In the genomic region with DNA sequence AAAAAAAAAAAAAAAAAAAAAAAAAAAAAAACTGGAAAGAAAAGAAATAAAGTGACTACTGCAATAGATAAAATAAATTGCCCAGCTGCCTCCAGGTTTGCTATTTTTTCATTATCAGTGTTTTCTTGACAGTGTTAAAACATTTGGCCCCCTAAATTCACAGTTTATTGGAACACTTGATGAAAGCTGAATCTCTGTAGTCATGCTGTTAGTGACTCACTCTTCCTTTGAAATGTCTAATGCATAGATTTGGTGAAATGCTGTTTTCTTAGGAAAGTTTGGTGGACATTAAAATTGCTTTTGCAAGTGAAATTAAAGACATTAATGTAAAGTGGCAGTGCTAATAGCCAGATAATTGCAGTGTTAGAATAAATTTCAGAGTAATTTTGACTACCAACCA, we compare ENCODE assay signal across 19 cellular contexts.
DNase-seq lines count a peak whose midpoint lies in the region; ATAC-seq, FAIRE-seq and TF ChIP-seq lines count a peak whose summit lies in the region.
"Had no signal": no experiment of that assay in that cellular context is flagged by ENCODE, and none has a peak within 500 bp of the region (broad histone marks: within the 10 kb centered on the region; RNA-seq: fewer than 3 reads in every experiment).

No MANE protein-coding gene starts in this region.

- 0 out of 2 replicates have a peak overlapping the region, but pooled peaks have one; percentile 20 for H3K27ac ChIP-seq in HUES64 (ENCODE audit: low read depth, low read length)
- H3K27ac ChIP-seq in H1 (ENCODE audit: low read depth, low read length): no peak overlapping the region
- H3K27ac ChIP-seq in smooth muscle cell (ENCODE audit: low read depth): peak overlapping the region; percentile 16

- no peak for FAIRE-seq in H1 (lab: Jason Lieb, UNC)
- FAIRE-seq: GM18507, GM19239 had no signal

- TF ChIP-seq EP300 in H1 (IDR thresholded peaks at IDR 0.05; ENCODE audit: borderline replicate concordance in 1 of 2, low read depth in 2 of 2, low read length in 2 of 2): no peak

- no peak overlapping the region for H4K8ac ChIP-seq in H1 (ENCODE audit: extremely low read depth, insufficient read depth, low read length)

- no peak overlapping the region for H2BK15ac ChIP-seq in H1 (ENCODE audit: low read length)

- H3K4me2 ChIP-seq in H1 (ENCODE audit: insufficient read depth in 1 of 2, low read depth in 2 of 2, low read length in 2 of 2) (no peak overlapping the region), smooth muscle cell (peak overlapping the region; percentile 46)

- H2BK5ac ChIP-seq in H1 (ENCODE audit: low read depth, low read length): no peak overlapping the region

- CTCF ChIA-PET in H1 (lab: Charles Lee; ENCODE audit: partially characterized antibody): interaction anchor here (1.2 kb wide), 1 partner anchor 13 kb away, joined by 3 read pairs; no protein-coding TSS in a partner anchor

- POLR2A ChIA-PET in H1 (lab: Charles Lee; ENCODE audit: partially characterized antibody): no interaction called here

- no peaks in the 10 kb centered on the region for H3K79me2 ChIP-seq in H1 (ENCODE audit: control insufficient read depth in 1 of 2, insufficient read depth in 2 of 2, low read length in 2 of 2)
- H3K79me2 ChIP-seq in smooth muscle cell (ENCODE audit: low read depth): no peaks in the 10 kb centered on the region

- H2AFZ ChIP-seq in H1 (ENCODE audit: low read length) (no peak overlapping the region), smooth muscle cell (ENCODE audit: low read depth) (peak overlapping the region; percentile 23)

- no peaks in the 10 kb centered on the region for H4K20me1 ChIP-seq in H1 (replicated peaks in 1 of 2; ENCODE audit: control insufficient read depth in 1 of 2, insufficient read depth in 2 of 2, low read length in 2 of 2)
- H4K20me1 ChIP-seq in smooth muscle cell (ENCODE audit: low read depth): no peaks in the 10 kb centered on the region

- no peak for TF ChIP-seq RAD21 in H1 (IDR thresholded peaks at IDR 0.05 in 1 of 2, conservative IDR thresholded peaks at IDR 0.05 in 1 of 2; ENCODE audit: low read depth in 2 of 2, low read length in 2 of 2)

- H3K4me1 ChIP-seq in HUES64 (ENCODE audit: insufficient read depth, low read length): peaks cover 10% of the 10 kb centered on the region
- H3K4me1 ChIP-seq in H1 (replicated peaks in 1 of 4; ENCODE audit: control insufficient read depth in 3 of 4, insufficient read depth in 4 of 4, low read length in 3 of 4): no peaks in the 10 kb centered on the region
- no peaks in the 10 kb centered on the region for H3K4me1 ChIP-seq in smooth muscle cell (ENCODE audit: low read depth)

- no peaks in the 10 kb centered on the region for H3K27me3 ChIP-seq in HUES64 (ENCODE audit: insufficient read depth, low read length)
- peaks cover 0 to 1% (median 0%) of the 10 kb centered on the region in 4 experiments; a peak in 1 of 7 replicates for H3K27me3 ChIP-seq in H1 (replicated peaks in 1 of 4; ENCODE audit: control insufficient read depth in 3 of 4, extremely low read depth in 1 of 4, insufficient read depth in 3 of 4, low read length in 3 of 4)
- no peaks in the 10 kb centered on the region for H3K27me3 ChIP-seq in smooth muscle cell (ENCODE audit: low read depth)

- DNase-seq in COLO829 (ENCODE audit: low spot score): peak; percentile 22
- DNase-seq in H1 (ENCODE audit: low read depth in 1 of 2, low spot score in 2 of 2): no peak
- DNase-seq in smooth muscle cell (lab: John Stamatoyannopoulos, UW; ENCODE audit: unreplicated experiment): no peak
- DNase-seq in effector CD8-positive, alpha-beta T cell (lab: John Stamatoyannopoulos, UW): no peak
- DNase-seq: AML-193, GDM1, KG1, NCI-H1092 treated with DMSO at 0.1 percent for 48 hours, NCI-H1436 treated with DMSO at 0.1 percent for 48 hours, NCI-H1930, NCI-H226, NCI-H82, T-helper 1 cell had no signal

- H3K9me3 ChIP-seq in HUES64 (ENCODE audit: insufficient read depth, low read depth, low read length): no peaks in the 10 kb centered on the region
- H3K9me3 ChIP-seq in H1 (ENCODE audit: insufficient read depth in 2 of 2, low read depth in 1 of 2, low read length in 1 of 2): no peaks in the 10 kb centered on the region
- H3K9me3 ChIP-seq in smooth muscle cell (replicated peaks; ENCODE audit: low read depth): no peaks in the 10 kb centered on the region

- no peaks in the 10 kb centered on the region; the same call in 1 of the 2 replicates for H3K23me2 ChIP-seq in H1 (ENCODE audit: low read depth, low read length)

- no peak overlapping the region for H2BK120ac ChIP-seq in H1 (replicated peaks; ENCODE audit: low read depth, low read length)

- H3K79me1 ChIP-seq in H1 (ENCODE audit: low read depth, low read length): no peaks in the 10 kb centered on the region

- H3K4ac ChIP-seq in H1 (replicated peaks; ENCODE audit: insufficient read length, low read depth, low read length): no peak overlapping the region

- H3K4me3 ChIP-seq in HUES64 (ENCODE audit: low read length): no peak overlapping the region
- H3K4me3 ChIP-seq in H1 (ENCODE audit: extremely low read depth in 1 of 4, insufficient read depth in 2 of 4, low read depth in 3 of 4, low read length in 4 of 4): no peak overlapping the region
- no peak overlapping the region for H3K4me3 ChIP-seq in smooth muscle cell

- H3K23ac ChIP-seq in H1 (ENCODE audit: insufficient read length): no peak overlapping the region

- H3K18ac ChIP-seq in H1 (ENCODE audit: extremely low read depth, low read length): no peak overlapping the region

- no peak overlapping the region for H4K5ac ChIP-seq in H1 (ENCODE audit: insufficient read length, low read depth, low read length)

- ATAC-seq in GM18861 (IDR thresholded peaks at IDR 0.05; ENCODE audit: unreplicated experiment) (no peak), HG03025 (IDR thresholded peaks at IDR 0.05; ENCODE audit: low FRiP score, unreplicated experiment) (no peak)
- ATAC-seq: Panc1 had no signal

- no peak overlapping the region for H2BK20ac ChIP-seq in H1 (ENCODE audit: low read length)

- no peaks in the 10 kb centered on the region for H3K36me3 ChIP-seq in HUES64 (ENCODE audit: insufficient read depth, low read length)
- no peaks in the 10 kb centered on the region for H3K36me3 ChIP-seq in H1 (ENCODE audit: control insufficient read depth in 2 of 4, insufficient read depth in 4 of 4, low read length in 3 of 4)
- no peaks in the 10 kb centered on the region for H3K36me3 ChIP-seq in smooth muscle cell (ENCODE audit: low read depth)

- no peak for TF ChIP-seq CTCF in H1 (IDR thresholded peaks at IDR 0.05; ENCODE audit: control extremely low read depth in 1 of 3, insufficient read depth in 1 of 3, low read depth in 1 of 3, low read length in 3 of 3)
- no peak for TF ChIP-seq CTCF in smooth muscle cell (IDR thresholded peaks at IDR 0.05; ENCODE audit: borderline replicate concordance, insufficient read depth, poor library complexity, severe bottlenecking)

- H3K14ac ChIP-seq in H1 (ENCODE audit: insufficient read length): no peak overlapping the region

- peaks cover 4% of the 10 kb centered on the region for H3F3A ChIP-seq in smooth muscle cell (ENCODE audit: low read depth)

- H2AK5ac ChIP-seq in H1 (ENCODE audit: low read depth, low read length): no peak overlapping the region

- TF ChIP-seq POLR2A in H1 (IDR thresholded peaks at IDR 0.05; ENCODE audit: control extremely low read depth in 1 of 2, low read depth in 2 of 2, low read length in 2 of 2): no peak

- no peak overlapping the region for H4K91ac ChIP-seq in H1 (replicated peaks; ENCODE audit: insufficient read length, low read length)

- H3K9ac ChIP-seq in HUES64 (ENCODE audit: low read depth, low read length) (no peak overlapping the region), H1 (replicated peaks in 1 of 4; ENCODE audit: extremely low read depth in 1 of 4, low read depth in 3 of 4, low read length in 3 of 4) (no peak overlapping the region), smooth muscle cell (ENCODE audit: low read depth) (no peak overlapping the region)

- no peak overlapping the region for H2BK12ac ChIP-seq in H1 (ENCODE audit: low read depth, low read length)

- no peak overlapping the region for H3K56ac ChIP-seq in H1 (replicated peaks; ENCODE audit: insufficient read length, low read depth, low read length)

TF ChIP-seq in H1, 55 proteins besides CTCF, POLR2A, EP300 and RAD21:
- TF ChIP-seq JUND (IDR thresholded peaks at IDR 0.05; ENCODE audit: low read length) (0 out of 2 replicates have a peak, but pooled peaks have one; percentile 15), FOSL1 (IDR thresholded peaks at IDR 0.05; ENCODE audit: insufficient read depth, low read depth, low read length) (no peak)
